Comparison of ENCODE assay signal across 11 cellular contexts in genomic region chr15:60563539-60564404, GRCh38.
DNase-seq lines count a peak whose midpoint lies in the region; ATAC-seq, FAIRE-seq and TF ChIP-seq lines count a peak whose summit lies in the region.
"Had no signal": no experiment of that assay in that cellular context is flagged by ENCODE, and none has a peak within 500 bp of the region (broad histone marks: within the 10 kb centered on the region; RNA-seq: fewer than 3 reads in every experiment).

No MANE protein-coding gene starts in this region.

- peak overlapping the region; percentile 91 to 92 for H3K27ac Mint-ChIP-seq in effector memory CD8-positive, alpha-beta T cell
- H3K27ac Mint-ChIP-seq in HFFc6, result no peak overlapping the region

- DNase-seq in effector memory CD8-positive, alpha-beta T cell, result peak in 2 of 3 experiments; percentile 58 to 62
- DNase-seq in NOMO-1 treated with dmso at 0.1 percent for 144 hours (lab: John Stamatoyannopoulos, UW; ENCODE audit: unreplicated experiment) (no peak), HFFc6 (no peak), frontal cortex (ENCODE audit: low spot score in 2 of 2) (no peak), ecto neural progenitor cell (ENCODE audit: low spot score) (no peak)
- DNase-seq: foreskin fibroblast; NCI-H1694; stimulated activated CD4-positive, alpha-beta T cell treated with anti-CD3 and anti-CD28 coated beads, Interleukin-1b, Interleukin-23, amount 100 ng/mL, for 48 hours had no signal

- H3K4me3 Mint-ChIP-seq in effector memory CD8-positive, alpha-beta T cell, result peak overlapping the region; percentile 44 to 55
- no peak overlapping the region for H3K4me3 Mint-ChIP-seq in HFFc6

- H3K27me3 Mint-ChIP-seq in effector memory CD8-positive, alpha-beta T cell, result no peaks in the 10 kb centered on the region
- H3K27me3 Mint-ChIP-seq in HFFc6 (ENCODE audit: insufficient read depth), result peaks cover 10% of the 10 kb centered on the region

- ATAC-seq in GM18498 (IDR thresholded peaks at IDR 0.05; ENCODE audit: unreplicated experiment) (peak; percentile 53), GM19468 (IDR thresholded peaks at IDR 0.05; ENCODE audit: extremely low read depth, unreplicated experiment) (peak; percentile 44), HG03139 (IDR thresholded peaks at IDR 0.05; ENCODE audit: unreplicated experiment) (peak; percentile 57)
- ATAC-seq in effector memory CD8-positive, alpha-beta T cell (replicated peaks), result peak; percentile 88

- no peak for FAIRE-seq in frontal cortex (lab: Jason Lieb, UNC)

- H3K36me3 Mint-ChIP-seq in effector memory CD8-positive, alpha-beta T cell (ENCODE audit: insufficient read depth), result peaks cover 65% of the 10 kb centered on the region
- H3K36me3 Mint-ChIP-seq in HFFc6 (ENCODE audit: low read depth), result no peaks in the 10 kb centered on the region

- H3K9me3 Mint-ChIP-seq in effector memory CD8-positive, alpha-beta T cell, result no peaks in the 10 kb centered on the region
- no peaks in the 10 kb centered on the region for H3K9me3 Mint-ChIP-seq in HFFc6

- peaks cover 45 to 64% of the 10 kb centered on the region in 2 donors for H3K4me1 Mint-ChIP-seq in effector memory CD8-positive, alpha-beta T cell (ENCODE audit: low read depth in 2 of 2)
- H3K4me1 Mint-ChIP-seq in HFFc6 (ENCODE audit: low read depth), result no peaks in the 10 kb centered on the region

- no peak for TF ChIP-seq CTCF in HFFc6 (IDR thresholded peaks at IDR 0.05)

Comparison
In these comparisons a context has a peak if more than half of its experiments do, and no peak if none do; other contexts are left out.
1. DNase-seq: peak in effector memory CD8-positive, alpha-beta T cell (2 of 3); none in NOMO-1 treated with dmso at 0.1 percent for 144 hours (single experiment), HFFc6 (single experiment), frontal cortex (0 of 2) and ecto neural progenitor cell (single experiment).
2. Peak in every context shown above with its lines, with median percentiles within 50 percentile points of each other: ATAC-seq.